Comparison of ENCODE assay signal across 10 cellular contexts in the genomic region with DNA sequence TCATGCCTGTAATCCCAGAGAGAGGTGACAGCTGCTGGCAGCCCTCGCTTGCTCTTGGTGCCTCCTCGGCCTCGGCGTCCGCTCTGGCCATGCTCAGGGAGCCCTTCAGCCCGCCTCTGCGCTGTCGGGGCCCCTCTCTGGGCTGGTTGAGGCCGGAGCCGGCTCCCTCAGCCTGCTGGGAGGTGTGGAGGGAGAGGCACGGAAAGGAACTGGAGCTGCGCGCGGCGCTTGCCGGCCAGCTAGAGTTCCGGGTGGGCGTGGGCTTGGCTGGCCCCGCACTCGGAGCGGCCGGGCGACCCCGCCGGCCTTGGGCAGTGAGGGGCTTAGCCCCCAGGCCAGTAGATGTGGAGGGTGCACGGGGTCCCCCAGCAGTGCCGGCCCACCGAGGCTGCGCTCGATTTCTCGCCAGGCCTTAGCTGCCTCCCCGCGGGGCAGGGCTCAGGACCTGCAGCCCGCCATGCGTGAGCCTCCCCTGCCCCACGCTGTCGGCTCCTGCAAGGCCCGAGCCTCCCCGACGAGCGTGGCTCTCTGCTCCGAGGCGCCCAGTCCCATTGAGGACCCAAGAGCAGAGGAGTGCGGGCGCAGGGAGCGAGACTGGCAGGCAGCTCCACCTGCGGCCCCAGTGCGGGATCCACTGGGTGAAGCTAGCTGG. TPM values are rescaled to one million over a fixed set of nuclear protein-coding genes. Genes with fewer than 3 reads are reported as not detected.
DNase-seq lines count a peak whose midpoint lies in the region; ATAC-seq and TF ChIP-seq lines count a peak whose summit lies in the region.
"Had no signal": no experiment of that assay in that cellular context is flagged by ENCODE, and none has a peak within 500 bp of the region (broad histone marks: within the 10 kb centered on the region; RNA-seq: fewer than 3 reads in every experiment).

No MANE protein-coding gene starts in this region.

- H2AFZ ChIP-seq in MM.1S (ENCODE audit: low read length): no peak overlapping the region

- peaks cover 0 to 4% (median 2%) of the 10 kb centered on the region in 8 donors for H3K9me3 Mint-ChIP-seq in CD4-positive, alpha-beta memory T cell
- H3K9me3 Mint-ChIP-seq in endodermal cell: peaks cover 5% of the 10 kb centered on the region
- peaks cover 18% of the 10 kb centered on the region for H3K9me3 Mint-ChIP-seq in nephron progenitor cell
- H3K9me3 Mint-ChIP-seq: activated T-cell treated with anti-CD3 and anti-CD28 coated beads, Interleukin-2, amount 50 U/mL, for 4 hours had no signal

- no peaks in the 10 kb centered on the region for H3K79me2 ChIP-seq in MM.1S (ENCODE audit: low read length)

- no peaks in the 10 kb centered on the region for H3F3A ChIP-seq in MM.1S (ENCODE audit: insufficient read depth, low read length)

- no peak for DNase-seq in CD4-positive, alpha-beta memory T cell
- DNase-seq in NCI-H1105 (lab: John Stamatoyannopoulos, UW): peak; percentile 5
- DNase-seq in endodermal cell: peak; percentile 86
- peak; percentile 44 for DNase-seq in nephron progenitor cell
- DNase-seq in MM.1S: no peak
- no peak for DNase-seq in GDM1 (lab: John Stamatoyannopoulos, UW)
- DNase-seq: activated T-cell treated with anti-CD3 and anti-CD28 coated beads, Interleukin-2, amount 50 U/mL, for 4 hours; hippocampal formation had no signal

- intact Hi-C loops in CD4-positive, alpha-beta memory T cell (cut with micrococcal nuclease): no loop called here

- H3K36me3 Mint-ChIP-seq in CD4-positive, alpha-beta memory T cell: no peaks in the 10 kb centered on the region
- peaks cover 3% of the 10 kb centered on the region for H3K36me3 Mint-ChIP-seq in endodermal cell (ENCODE audit: low read depth)
- H3K36me3 Mint-ChIP-seq in nephron progenitor cell (ENCODE audit: low read depth): peaks cover 15% of the 10 kb centered on the region

- no peak for TF ChIP-seq CTCF in endodermal cell (conservative IDR thresholded peaks at IDR 0.05)
- TF ChIP-seq CTCF in nephron progenitor cell (IDR thresholded peaks at IDR 0.05): no peak
- no peak for TF ChIP-seq CTCF in MM.1S (IDR thresholded peaks at IDR 0.05; ENCODE audit: low read length)

- CTCF ChIA-PET in CD4-positive, alpha-beta memory T cell (lab: Charles Lee; ENCODE audit: partially characterized antibody): no interaction called here

- no peak overlapping the region for H3K9ac ChIP-seq in endodermal cell (ENCODE audit: extremely low read depth, low read length, poor library complexity, severe bottlenecking)
- H3K9ac ChIP-seq in MM.1S (ENCODE audit: low read length): no peak overlapping the region

- H3K4me3 ChIP-seq in CD4-positive, alpha-beta memory T cell (ENCODE audit: low read length in 2 of 2): no peak overlapping the region
- H3K4me3 ChIP-seq in endodermal cell (ENCODE audit: low read length) (no peak overlapping the region), MM.1S (ENCODE audit: low read length) (no peak overlapping the region)

- ATAC-seq in HG03571 (IDR thresholded peaks at IDR 0.05; ENCODE audit: unreplicated experiment): no peak
- no peak for ATAC-seq in HG02884 (IDR thresholded peaks at IDR 0.05; ENCODE audit: unreplicated experiment)

- WGBS in endodermal cell (ENCODE audit: insufficient coverage in 1 of 2, insufficient read length in 1 of 2), 2 experiments: 92 to 99% methylated on average over 14 to 48 of the region's 48 CpGs

- no peak overlapping the region for H3K27ac ChIP-seq in CD4-positive, alpha-beta memory T cell (ENCODE audit: low read depth, low read length)
- H3K27ac ChIP-seq in endodermal cell (ENCODE audit: low read depth, low read length) (no peak overlapping the region), MM.1S (ENCODE audit: low read length) (no peak overlapping the region)

- no peak overlapping the region for H3K27ac Mint-ChIP-seq in CD4-positive, alpha-beta memory T cell
- no peak overlapping the region for H3K27ac Mint-ChIP-seq in endodermal cell
- H3K27ac Mint-ChIP-seq in nephron progenitor cell: no peak overlapping the region

- H3K9me2 ChIP-seq in MM.1S (replicated peaks; ENCODE audit: insufficient read depth, low read length): no peaks in the 10 kb centered on the region

- peaks cover 2% of the 10 kb centered on the region for H3K27me3 ChIP-seq in CD4-positive, alpha-beta memory T cell (ENCODE audit: insufficient read depth, low read length)
- H3K27me3 ChIP-seq in endodermal cell (ENCODE audit: control insufficient read depth, insufficient read depth, low read length, poor library complexity, severe bottlenecking): no peaks in the 10 kb centered on the region
- H3K27me3 ChIP-seq in MM.1S (replicated peaks; ENCODE audit: insufficient read depth, low read length): no peaks in the 10 kb centered on the region

- H4K20me1 ChIP-seq in MM.1S (ENCODE audit: insufficient read depth, low read length): no peaks in the 10 kb centered on the region

- H3K4me1 Mint-ChIP-seq in CD4-positive, alpha-beta memory T cell: peaks cover 6 to 14% (median 10%) of the 10 kb centered on the region in 4 donors
- H3K4me1 Mint-ChIP-seq in endodermal cell: no peaks in the 10 kb centered on the region
- H3K4me1 Mint-ChIP-seq in nephron progenitor cell: no peaks in the 10 kb centered on the region

- no peaks in the 10 kb centered on the region for H3K9me3 ChIP-seq in CD4-positive, alpha-beta memory T cell (ENCODE audit: control insufficient read depth in 1 of 2, low read length in 2 of 2)
- no peaks in the 10 kb centered on the region for H3K9me3 ChIP-seq in endodermal cell (ENCODE audit: control insufficient read depth, low read length)
- H3K9me3 ChIP-seq in MM.1S (replicated peaks; ENCODE audit: insufficient read depth, low read length): no peaks in the 10 kb centered on the region

- H3K4me3 Mint-ChIP-seq in CD4-positive, alpha-beta memory T cell: peak overlapping the region in 5 of 8 donors; percentile 65 to 78 (median 72)
- H3K4me3 Mint-ChIP-seq in endodermal cell (peak overlapping the region; percentile 53), nephron progenitor cell (peak overlapping the region; percentile 72)

- H3K4me2 ChIP-seq in MM.1S (ENCODE audit: low read depth, low read length): no peak overlapping the region

- H3K4me1 ChIP-seq in CD4-positive, alpha-beta memory T cell (ENCODE audit: insufficient read depth, low read length): peaks cover 7% of the 10 kb centered on the region
- H3K4me1 ChIP-seq in endodermal cell (ENCODE audit: control insufficient read depth, insufficient read depth, low read length) (no peaks in the 10 kb centered on the region), MM.1S (ENCODE audit: low read length) (no peaks in the 10 kb centered on the region)

- H3K36me3 ChIP-seq in CD4-positive, alpha-beta memory T cell (ENCODE audit: insufficient read depth, low read length): no peaks in the 10 kb centered on the region
- H3K36me3 ChIP-seq in endodermal cell (ENCODE audit: control insufficient read depth, insufficient read depth, low read length) (no peaks in the 10 kb centered on the region), MM.1S (replicated peaks; ENCODE audit: insufficient read depth, low read length) (no peaks in the 10 kb centered on the region)

- POLR2A ChIA-PET in CD4-positive, alpha-beta memory T cell (lab: Charles Lee; ENCODE audit: partially characterized antibody): interaction anchor here (1.2 kb wide), 1 partner anchor 35 kb away, joined by 3 read pairs; a partner anchor contains a TSS

- H3K27me3 Mint-ChIP-seq in CD4-positive, alpha-beta memory T cell: peaks cover 11 to 12% of the 10 kb centered on the region in 2 donors
- peaks cover 15% of the 10 kb centered on the region for H3K27me3 Mint-ChIP-seq in endodermal cell (ENCODE audit: insufficient read depth)
- peaks cover 18% of the 10 kb centered on the region for H3K27me3 Mint-ChIP-seq in nephron progenitor cell (ENCODE audit: low read depth, poor library complexity)

RNA-seq across cellular contexts. Expression of a gene that starts 34.6 kb away (rescaled TPM):
- 1 to 10 TPM; 1.2 to 1.5 TPM for total RNA-seq in CD4-positive, alpha-beta memory T cell
- 1 to 10 TPM in 1 of 2 donors, not detected in 1; 1.5 TPM for polyA plus RNA-seq in CD4-positive, alpha-beta memory T cell
- total RNA-seq in endodermal cell: 1 to 10 TPM; 1.7 to 1.9 TPM
- polyA plus RNA-seq in endodermal cell (2013, experiment 1 of 2): 3.9 TPM
- polyA plus RNA-seq in endodermal cell (2013, experiment 2 of 2): 3.4 TPM

RNA-seq across cellular contexts. Expression of a gene that starts 34.9 kb away (rescaled TPM):
- 1 to 10 TPM; 7.2 to 7.4 TPM for total RNA-seq in CD4-positive, alpha-beta memory T cell
- 10 to 100 TPM; 11.6 to 17.1 TPM for polyA plus RNA-seq in CD4-positive, alpha-beta memory T cell
- total RNA-seq in endodermal cell: 10 to 100 TPM; 15.3 to 16.8 TPM
- 18.2 TPM for polyA plus RNA-seq in endodermal cell (2013, experiment 1 of 2)
- polyA plus RNA-seq in endodermal cell (2013, experiment 2 of 2): 17.8 TPM

Comparison
In these comparisons a context has a peak if more than half of its experiments do, and no peak if none do; other contexts are left out.
1. DNase-seq: peak in NCI-H1105 (single experiment), endodermal cell (single experiment) and nephron progenitor cell (single experiment); none in CD4-positive, alpha-beta memory T cell (0 of 5), MM.1S (single experiment) and GDM1 (single experiment).
2. Peak in every context shown above with its lines, with median percentiles within 50 percentile points of each other: H3K4me3 Mint-ChIP-seq.